ENCODE assay signal across 9 cellular contexts in genomic region chr2:5365871-5366461, GRCh38.
DNase-seq lines count a peak whose midpoint lies in the region; ATAC-seq, FAIRE-seq and TF ChIP-seq lines count a peak whose summit lies in the region.
"Had no signal": no experiment of that assay in that cellular context is flagged by ENCODE, and none has a peak within 500 bp of the region (broad histone marks: within the 10 kb centered on the region; RNA-seq: fewer than 3 reads in every experiment).

No MANE protein-coding gene starts in this region.

- no peak for FAIRE-seq in HTR-8/SVneo (lab: Jason Lieb, UNC)

- no peaks in the 10 kb centered on the region for H3K4me1 ChIP-seq in body of pancreas

- DNase-seq in CD1c-positive myeloid dendritic cell (ENCODE audit: extremely low spot score) = peak; percentile 69
- DNase-seq in NCI-H82 (lab: John Stamatoyannopoulos, UW) = peak; percentile 91
- DNase-seq in body of pancreas = peak; percentile 55 to 73 (median 61)
- no peak for DNase-seq in left lobe of liver (ENCODE audit: low spot score)
- DNase-seq in stimulated activated CD8-positive, alpha-beta memory T cell treated with anti-CD3 and anti-CD28 coated beads, Interleukin-7, amount 100 ng/mL, for 24 hours (ENCODE audit: low read depth) = peak; percentile 32
- DNase-seq in HTR-8/SVneo (ENCODE audit: insufficient read length, low spot score) = no peak
- DNase-seq: natural killer cell had no signal

- no peak overlapping the region for H3K27ac ChIP-seq in body of pancreas

- peak; percentile 64 to 82 (median 70) for TF ChIP-seq CTCF in body of pancreas (IDR thresholded peaks at IDR 0.05)

- intact Hi-C loops in body of pancreas (cut with DNase I) = no loop called here

- ATAC-seq in GM19035 (IDR thresholded peaks at IDR 0.05; ENCODE audit: unreplicated experiment) (peak; percentile 73), HG03342 (IDR thresholded peaks at IDR 0.05; ENCODE audit: unreplicated experiment) (peak; percentile 100), body of pancreas (peak; percentile 75), left lobe of liver (peak; percentile 81)

- no peak overlapping the region for H3K4me3 ChIP-seq in body of pancreas

- TF ChIP-seq POLR2A in body of pancreas (IDR thresholded peaks at IDR 0.05) = no peak

- 8 to 11% methylated on average over 20 of the region's 20 CpGs for WGBS in body of pancreas, 2 donors

- H3K9me3 ChIP-seq in body of pancreas = no peaks in the 10 kb centered on the region

- no peaks in the 10 kb centered on the region for H3K27me3 ChIP-seq in body of pancreas

- no peaks in the 10 kb centered on the region for H3K36me3 ChIP-seq in body of pancreas (replicated peaks in 1 of 2; ENCODE audit: insufficient read depth in 1 of 2, low read depth in 2 of 2)

Comparison
In these comparisons a context has a peak if more than half of its experiments do, and no peak if none do; other contexts are left out.
1. DNase-seq: peak in CD1c-positive myeloid dendritic cell (single experiment), NCI-H82 (single experiment), body of pancreas (4 of 4) and stimulated activated CD8-positive, alpha-beta memory T cell treated with anti-CD3 and anti-CD28 coated beads, Interleukin-7, amount 100 ng/mL, for 24 hours (single experiment); none in left lobe of liver (single experiment) and HTR-8/SVneo (single experiment).
2. Peak in every context shown above with its lines, with median percentiles within 50 percentile points of each other: ATAC-seq.